ENCODE assay signal across 1 cellular context in genomic region chr3:48662753-48663488, GRCh38.
TF ChIP-seq lines count a peak whose summit lies in the region.

Gene CELSR3, minus strand, starts transcription at chr3:48662886. Its CDS starts 252 bp downstream, at chr3:48662634.

TF ChIP-seq in HepG2, 621 proteins besides CTCF, POLR2A, EP300 and RAD21 (continued from another document and continues in another):
- TF ChIP-seq, protein P1, sequence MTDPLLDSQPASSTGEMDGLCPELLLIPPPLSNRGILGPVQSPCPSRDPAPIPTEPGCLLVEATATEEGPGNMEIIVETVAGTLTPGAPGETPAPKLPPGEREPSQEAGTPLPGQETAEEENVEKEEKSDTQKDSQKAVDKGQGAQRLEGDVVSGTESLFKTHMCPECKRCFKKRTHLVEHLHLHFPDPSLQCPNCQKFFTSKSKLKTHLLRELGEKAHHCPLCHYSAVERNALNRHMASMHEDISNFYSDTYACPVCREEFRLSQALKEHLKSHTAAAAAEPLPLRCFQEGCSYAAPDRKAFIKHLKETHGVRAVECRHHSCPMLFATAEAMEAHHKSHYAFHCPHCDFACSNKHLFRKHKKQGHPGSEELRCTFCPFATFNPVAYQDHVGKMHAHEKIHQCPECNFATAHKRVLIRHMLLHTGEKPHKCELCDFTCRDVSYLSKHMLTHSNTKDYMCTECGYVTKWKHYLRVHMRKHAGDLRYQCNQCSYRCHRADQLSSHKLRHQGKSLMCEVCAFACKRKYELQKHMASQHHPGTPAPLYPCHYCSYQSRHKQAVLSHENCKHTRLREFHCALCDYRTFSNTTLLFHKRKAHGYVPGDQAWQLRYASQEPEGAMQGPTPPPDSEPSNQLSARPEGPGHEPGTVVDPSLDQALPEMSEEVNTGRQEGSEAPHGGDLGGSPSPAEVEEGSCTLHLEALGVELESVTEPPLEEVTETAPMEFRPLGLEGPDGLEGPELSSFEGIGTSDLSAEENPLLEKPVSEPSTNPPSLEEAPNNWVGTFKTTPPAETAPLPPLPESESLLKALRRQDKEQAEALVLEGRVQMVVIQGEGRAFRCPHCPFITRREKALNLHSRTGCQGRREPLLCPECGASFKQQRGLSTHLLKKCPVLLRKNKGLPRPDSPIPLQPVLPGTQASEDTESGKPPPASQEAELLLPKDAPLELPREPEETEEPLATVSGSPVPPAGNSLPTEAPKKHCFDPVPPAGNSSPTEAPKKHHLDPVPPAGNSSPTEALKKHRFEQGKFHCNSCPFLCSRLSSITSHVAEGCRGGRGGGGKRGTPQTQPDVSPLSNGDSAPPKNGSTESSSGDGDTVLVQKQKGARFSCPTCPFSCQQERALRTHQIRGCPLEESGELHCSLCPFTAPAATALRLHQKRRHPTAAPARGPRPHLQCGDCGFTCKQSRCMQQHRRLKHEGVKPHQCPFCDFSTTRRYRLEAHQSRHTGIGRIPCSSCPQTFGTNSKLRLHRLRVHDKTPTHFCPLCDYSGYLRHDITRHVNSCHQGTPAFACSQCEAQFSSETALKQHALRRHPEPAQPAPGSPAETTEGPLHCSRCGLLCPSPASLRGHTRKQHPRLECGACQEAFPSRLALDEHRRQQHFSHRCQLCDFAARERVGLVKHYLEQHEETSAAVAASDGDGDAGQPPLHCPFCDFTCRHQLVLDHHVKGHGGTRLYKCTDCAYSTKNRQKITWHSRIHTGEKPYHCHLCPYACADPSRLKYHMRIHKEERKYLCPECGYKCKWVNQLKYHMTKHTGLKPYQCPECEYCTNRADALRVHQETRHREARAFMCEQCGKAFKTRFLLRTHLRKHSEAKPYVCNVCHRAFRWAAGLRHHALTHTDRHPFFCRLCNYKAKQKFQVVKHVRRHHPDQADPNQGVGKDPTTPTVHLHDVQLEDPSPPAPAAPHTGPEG (CRISPR knock-in tag; IDR thresholded peaks at IDR 0.05): no peak
- TF ChIP-seq ZNF337 (CRISPR knock-in tag; IDR thresholded peaks at IDR 0.05; ENCODE audit: borderline replicate concordance, low read depth) (peak; percentile 72; the same call in 1 of the 2 replicates), SPEN (CRISPR knock-in tag; IDR thresholded peaks at IDR 0.05; ENCODE audit: low read depth) (peak; percentile 51; the same call in 1 of the 2 replicates), HCFC1 (IDR thresholded peaks at IDR 0.05; ENCODE audit: low read depth, low read length) (no peak), ZNF333 (CRISPR knock-in tag; IDR thresholded peaks at IDR 0.05; ENCODE audit: borderline replicate concordance) (0 out of 2 replicates have a peak, but pooled peaks have one; percentile 70), JDP2 (CRISPR knock-in tag; IDR thresholded peaks at IDR 0.05; ENCODE audit: borderline replicate concordance) (no peak), ZBTB46 (CRISPR knock-in tag; IDR thresholded peaks at IDR 0.05; ENCODE audit: borderline replicate concordance) (no peak), POLR2AphosphoS2 (IDR thresholded peaks at IDR 0.05; ENCODE audit: low read depth, low read length) (no peak), ZNF724P (CRISPR knock-in tag; IDR thresholded peaks at IDR 0.05; ENCODE audit: borderline replicate concordance) (no peak), ZNF143 (CRISPR knock-in tag; IDR thresholded peaks at IDR 0.05) (no peak), ISX (CRISPR knock-in tag; conservative IDR thresholded peaks at IDR 0.05) (no peak), ETV6 (CRISPR knock-in tag; conservative IDR thresholded peaks at IDR 0.05) (no peak), ZBTB38 (CRISPR knock-in tag; IDR thresholded peaks at IDR 0.05) (peak; percentile 24; the same call in 1 of the 2 replicates), ZNF431 (CRISPR knock-in tag; IDR thresholded peaks at IDR 0.05; ENCODE audit: borderline replicate concordance, low read depth) (no peak), GMEB1 (CRISPR knock-in tag; IDR thresholded peaks at IDR 0.05; ENCODE audit: borderline replicate concordance) (peak; percentile 2; the same call in 1 of the 2 replicates), SMAD9 (CRISPR knock-in tag; IDR thresholded peaks at IDR 0.05) (no peak), ZNF597 (CRISPR knock-in tag; IDR thresholded peaks at IDR 0.05) (no peak), CENPT (CRISPR knock-in tag; IDR thresholded peaks at IDR 0.05; ENCODE audit: low read depth) (no peak), KDM3A (CRISPR knock-in tag; IDR thresholded peaks at IDR 0.05; ENCODE audit: low read depth) (0 out of 2 replicates have a peak, but pooled peaks have one; percentile 8), PCBP1 (IDR thresholded peaks at IDR 0.05; ENCODE audit: borderline replicate concordance, low read depth, low read length) (0 out of 2 replicates have a peak, but pooled peaks have one; percentile 44), ZKSCAN1 (IDR thresholded peaks at IDR 0.05; ENCODE audit: low read length) (no peak), FOXC1 (CRISPR knock-in tag; IDR thresholded peaks at IDR 0.05; ENCODE audit: borderline replicate concordance) (no peak), GFI1 (CRISPR knock-in tag; IDR thresholded peaks at IDR 0.05; ENCODE audit: borderline replicate concordance) (no peak), ZNF644 (CRISPR knock-in tag; IDR thresholded peaks at IDR 0.05; ENCODE audit: low read depth) (no peak), PATZ1 (CRISPR knock-in tag; IDR thresholded peaks at IDR 0.05) (peak; percentile 14; the same call in 1 of the 2 replicates), RELA (CRISPR knock-in tag; IDR thresholded peaks at IDR 0.05) (no peak), ZNF605 (CRISPR knock-in tag; IDR thresholded peaks at IDR 0.05) (0 out of 2 replicates have a peak, but pooled peaks have one; percentile 11), ZMYM2 (CRISPR knock-in tag; IDR thresholded peaks at IDR 0.05) (0 out of 2 replicates have a peak, but pooled peaks have one; percentile 50), ZNF737 (CRISPR knock-in tag; IDR thresholded peaks at IDR 0.05; ENCODE audit: borderline replicate concordance) (no peak), ZNF232 (CRISPR knock-in tag; IDR thresholded peaks at IDR 0.05; ENCODE audit: borderline replicate concordance) (no peak), HOXD1 (CRISPR knock-in tag; IDR thresholded peaks at IDR 0.05) (no peak), SAP130 (CRISPR knock-in tag; IDR thresholded peaks at IDR 0.05; ENCODE audit: low read depth) (0 out of 2 replicates have a peak, but pooled peaks have one; percentile 18), KDM2A (CRISPR knock-in tag; IDR thresholded peaks at IDR 0.05; ENCODE audit: borderline replicate concordance, low read depth) (peak; percentile 65; the same call in 1 of the 2 replicates), NFE2 (CRISPR knock-in tag; IDR thresholded peaks at IDR 0.05) (no peak), ZNF207 (IDR thresholded peaks at IDR 0.05; ENCODE audit: borderline replicate concordance) (no peak)
- TF ChIP-seq, protein P2, sequence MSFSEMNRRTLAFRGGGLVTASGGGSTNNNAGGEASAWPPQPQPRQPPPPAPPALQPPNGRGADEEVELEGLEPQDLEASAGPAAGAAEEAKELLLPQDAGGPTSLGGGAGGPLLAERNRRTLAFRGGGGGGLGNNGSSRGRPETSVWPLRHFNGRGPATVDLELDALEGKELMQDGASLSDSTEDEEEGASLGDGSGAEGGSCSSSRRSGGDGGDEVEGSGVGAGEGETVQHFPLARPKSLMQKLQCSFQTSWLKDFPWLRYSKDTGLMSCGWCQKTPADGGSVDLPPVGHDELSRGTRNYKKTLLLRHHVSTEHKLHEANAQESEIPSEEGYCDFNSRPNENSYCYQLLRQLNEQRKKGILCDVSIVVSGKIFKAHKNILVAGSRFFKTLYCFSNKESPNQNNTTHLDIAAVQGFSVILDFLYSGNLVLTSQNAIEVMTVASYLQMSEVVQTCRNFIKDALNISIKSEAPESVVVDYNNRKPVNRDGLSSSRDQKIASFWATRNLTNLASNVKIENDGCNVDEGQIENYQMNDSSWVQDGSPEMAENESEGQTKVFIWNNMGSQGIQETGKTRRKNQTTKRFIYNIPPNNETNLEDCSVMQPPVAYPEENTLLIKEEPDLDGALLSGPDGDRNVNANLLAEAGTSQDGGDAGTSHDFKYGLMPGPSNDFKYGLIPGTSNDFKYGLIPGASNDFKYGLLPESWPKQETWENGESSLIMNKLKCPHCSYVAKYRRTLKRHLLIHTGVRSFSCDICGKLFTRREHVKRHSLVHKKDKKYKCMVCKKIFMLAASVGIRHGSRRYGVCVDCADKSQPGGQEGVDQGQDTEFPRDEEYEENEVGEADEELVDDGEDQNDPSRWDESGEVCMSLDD (CRISPR knock-in tag; IDR thresholded peaks at IDR 0.05; ENCODE audit: borderline replicate concordance): no peak
- TF ChIP-seq, protein P3, sequence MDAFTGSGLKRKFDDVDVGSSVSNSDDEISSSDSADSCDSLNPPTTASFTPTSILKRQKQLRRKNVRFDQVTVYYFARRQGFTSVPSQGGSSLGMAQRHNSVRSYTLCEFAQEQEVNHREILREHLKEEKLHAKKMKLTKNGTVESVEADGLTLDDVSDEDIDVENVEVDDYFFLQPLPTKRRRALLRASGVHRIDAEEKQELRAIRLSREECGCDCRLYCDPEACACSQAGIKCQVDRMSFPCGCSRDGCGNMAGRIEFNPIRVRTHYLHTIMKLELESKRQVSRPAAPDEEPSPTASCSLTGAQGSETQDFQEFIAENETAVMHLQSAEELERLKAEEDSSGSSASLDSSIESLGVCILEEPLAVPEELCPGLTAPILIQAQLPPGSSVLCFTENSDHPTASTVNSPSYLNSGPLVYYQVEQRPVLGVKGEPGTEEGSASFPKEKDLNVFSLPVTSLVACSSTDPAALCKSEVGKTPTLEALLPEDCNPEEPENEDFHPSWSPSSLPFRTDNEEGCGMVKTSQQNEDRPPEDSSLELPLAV (CRISPR knock-in tag; conservative IDR thresholded peaks at IDR 0.05; ENCODE audit: low read depth): no peak
- TF ChIP-seq, protein P4, sequence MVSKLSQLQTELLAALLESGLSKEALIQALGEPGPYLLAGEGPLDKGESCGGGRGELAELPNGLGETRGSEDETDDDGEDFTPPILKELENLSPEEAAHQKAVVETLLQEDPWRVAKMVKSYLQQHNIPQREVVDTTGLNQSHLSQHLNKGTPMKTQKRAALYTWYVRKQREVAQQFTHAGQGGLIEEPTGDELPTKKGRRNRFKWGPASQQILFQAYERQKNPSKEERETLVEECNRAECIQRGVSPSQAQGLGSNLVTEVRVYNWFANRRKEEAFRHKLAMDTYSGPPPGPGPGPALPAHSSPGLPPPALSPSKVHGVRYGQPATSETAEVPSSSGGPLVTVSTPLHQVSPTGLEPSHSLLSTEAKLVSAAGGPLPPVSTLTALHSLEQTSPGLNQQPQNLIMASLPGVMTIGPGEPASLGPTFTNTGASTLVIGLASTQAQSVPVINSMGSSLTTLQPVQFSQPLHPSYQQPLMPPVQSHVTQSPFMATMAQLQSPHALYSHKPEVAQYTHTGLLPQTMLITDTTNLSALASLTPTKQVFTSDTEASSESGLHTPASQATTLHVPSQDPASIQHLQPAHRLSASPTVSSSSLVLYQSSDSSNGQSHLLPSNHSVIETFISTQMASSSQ (IDR thresholded peaks at IDR 0.05; ENCODE audit: low read depth): no peak
- TF ChIP-seq, protein P4 (CRISPR knock-in tag; IDR thresholded peaks at IDR 0.05; ENCODE audit: borderline replicate concordance): no peak
